1 cellular context compared by ENCODE assay signal in the genomic region with DNA sequence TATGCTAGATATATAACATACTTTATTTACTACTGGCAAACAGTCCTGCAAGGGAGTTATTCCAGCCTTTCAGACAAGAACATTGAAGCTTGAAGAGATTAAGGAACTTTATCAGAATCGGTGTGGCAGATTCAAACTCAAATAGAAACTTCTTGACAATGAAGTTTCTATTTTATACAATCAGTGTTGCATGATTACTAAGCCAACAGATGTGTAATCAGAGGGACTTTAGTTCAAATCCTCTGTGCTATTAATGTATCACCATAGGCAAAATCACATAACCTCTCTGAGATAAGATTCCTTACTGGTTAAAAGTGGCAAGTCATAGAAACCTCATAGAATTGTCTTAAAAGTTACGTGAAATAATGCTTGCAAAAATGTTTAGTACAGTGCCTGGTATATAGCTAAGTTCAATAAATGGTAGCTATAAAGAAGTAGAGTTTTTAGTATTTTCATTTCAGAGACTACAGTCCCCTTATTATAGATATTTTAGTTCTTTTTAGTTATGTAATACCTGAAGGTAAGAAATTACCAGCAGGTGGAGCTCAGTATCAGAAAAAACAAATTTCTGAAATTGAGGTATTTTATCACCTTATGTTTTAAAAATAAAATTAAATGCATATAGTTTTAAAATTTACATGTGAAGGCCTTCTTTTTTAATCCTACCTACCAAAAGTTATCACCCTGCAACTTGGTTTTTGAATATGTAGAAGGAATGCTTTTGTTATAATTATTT.
TF ChIP-seq lines count a peak whose summit lies in the region.

No MANE protein-coding gene starts in this region.

TF ChIP-seq in GM12878, 131 proteins besides CTCF, POLR2A, EP300 and RAD21 (continued from another document):
- TF ChIP-seq, protein P1, sequence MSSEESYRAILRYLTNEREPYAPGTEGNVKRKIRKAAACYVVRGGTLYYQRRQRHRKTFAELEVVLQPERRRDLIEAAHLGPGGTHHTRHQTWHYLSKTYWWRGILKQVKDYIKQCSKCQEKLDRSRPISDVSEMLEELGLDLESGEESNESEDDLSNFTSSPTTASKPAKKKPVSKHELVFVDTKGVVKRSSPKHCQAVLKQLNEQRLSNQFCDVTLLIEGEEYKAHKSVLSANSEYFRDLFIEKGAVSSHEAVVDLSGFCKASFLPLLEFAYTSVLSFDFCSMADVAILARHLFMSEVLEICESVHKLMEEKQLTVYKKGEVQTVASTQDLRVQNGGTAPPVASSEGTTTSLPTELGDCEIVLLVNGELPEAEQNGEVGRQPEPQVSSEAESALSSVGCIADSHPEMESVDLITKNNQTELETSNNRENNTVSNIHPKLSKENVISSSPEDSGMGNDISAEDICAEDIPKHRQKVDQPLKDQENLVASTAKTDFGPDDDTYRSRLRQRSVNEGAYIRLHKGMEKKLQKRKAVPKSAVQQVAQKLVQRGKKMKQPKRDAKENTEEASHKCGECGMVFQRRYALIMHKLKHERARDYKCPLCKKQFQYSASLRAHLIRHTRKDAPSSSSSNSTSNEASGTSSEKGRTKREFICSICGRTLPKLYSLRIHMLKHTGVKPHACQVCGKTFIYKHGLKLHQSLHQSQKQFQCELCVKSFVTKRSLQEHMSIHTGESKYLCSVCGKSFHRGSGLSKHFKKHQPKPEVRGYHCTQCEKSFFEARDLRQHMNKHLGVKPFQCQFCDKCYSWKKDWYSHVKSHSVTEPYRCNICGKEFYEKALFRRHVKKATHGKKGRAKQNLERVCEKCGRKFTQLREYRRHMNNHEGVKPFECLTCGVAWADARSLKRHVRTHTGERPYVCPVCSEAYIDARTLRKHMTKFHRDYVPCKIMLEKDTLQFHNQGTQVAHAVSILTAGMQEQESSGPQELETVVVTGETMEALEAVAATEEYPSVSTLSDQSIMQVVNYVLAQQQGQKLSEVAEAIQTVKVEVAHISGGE (CRISPR knock-in tag; IDR thresholded peaks at IDR 0.05): no peak
- peak; percentile 23; the same call in 1 of the 2 replicates for TF ChIP-seq FOXM1 (IDR thresholded peaks at IDR 0.05; ENCODE audit: low read depth, low read length)
- TF ChIP-seq BRCA1 (IDR thresholded peaks at IDR 0.05; ENCODE audit: low read depth, low read length): no peak
- TF ChIP-seq, protein P2, sequence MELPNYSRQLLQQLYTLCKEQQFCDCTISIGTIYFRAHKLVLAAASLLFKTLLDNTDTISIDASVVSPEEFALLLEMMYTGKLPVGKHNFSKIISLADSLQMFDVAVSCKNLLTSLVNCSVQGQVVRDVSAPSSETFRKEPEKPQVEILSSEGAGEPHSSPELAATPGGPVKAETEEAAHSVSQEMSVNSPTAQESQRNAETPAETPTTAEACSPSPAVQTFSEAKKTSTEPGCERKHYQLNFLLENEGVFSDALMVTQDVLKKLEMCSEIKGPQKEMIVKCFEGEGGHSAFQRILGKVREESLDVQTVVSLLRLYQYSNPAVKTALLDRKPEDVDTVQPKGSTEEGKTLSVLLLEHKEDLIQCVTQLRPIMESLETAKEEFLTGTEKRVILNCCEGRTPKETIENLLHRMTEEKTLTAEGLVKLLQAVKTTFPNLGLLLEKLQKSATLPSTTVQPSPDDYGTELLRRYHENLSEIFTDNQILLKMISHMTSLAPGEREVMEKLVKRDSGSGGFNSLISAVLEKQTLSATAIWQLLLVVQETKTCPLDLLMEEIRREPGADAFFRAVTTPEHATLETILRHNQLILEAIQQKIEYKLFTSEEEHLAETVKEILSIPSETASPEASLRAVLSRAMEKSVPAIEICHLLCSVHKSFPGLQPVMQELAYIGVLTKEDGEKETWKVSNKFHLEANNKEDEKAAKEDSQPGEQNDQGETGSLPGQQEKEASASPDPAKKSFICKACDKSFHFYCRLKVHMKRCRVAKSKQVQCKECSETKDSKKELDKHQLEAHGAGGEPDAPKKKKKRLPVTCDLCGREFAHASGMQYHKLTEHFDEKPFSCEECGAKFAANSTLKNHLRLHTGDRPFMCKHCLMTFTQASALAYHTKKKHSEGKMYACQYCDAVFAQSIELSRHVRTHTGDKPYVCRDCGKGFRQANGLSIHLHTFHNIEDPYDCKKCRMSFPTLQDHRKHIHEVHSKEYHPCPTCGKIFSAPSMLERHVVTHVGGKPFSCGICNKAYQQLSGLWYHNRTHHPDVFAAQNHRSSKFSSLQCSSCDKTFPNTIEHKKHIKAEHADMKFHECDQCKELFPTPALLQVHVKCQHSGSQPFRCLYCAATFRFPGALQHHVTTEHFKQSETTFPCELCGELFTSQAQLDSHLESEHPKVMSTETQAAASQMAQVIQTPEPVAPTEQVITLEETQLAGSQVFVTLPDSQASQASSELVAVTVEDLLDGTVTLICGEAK (IDR thresholded peaks at IDR 0.05; ENCODE audit: borderline replicate concordance): no peak
- TF ChIP-seq, protein P3, sequence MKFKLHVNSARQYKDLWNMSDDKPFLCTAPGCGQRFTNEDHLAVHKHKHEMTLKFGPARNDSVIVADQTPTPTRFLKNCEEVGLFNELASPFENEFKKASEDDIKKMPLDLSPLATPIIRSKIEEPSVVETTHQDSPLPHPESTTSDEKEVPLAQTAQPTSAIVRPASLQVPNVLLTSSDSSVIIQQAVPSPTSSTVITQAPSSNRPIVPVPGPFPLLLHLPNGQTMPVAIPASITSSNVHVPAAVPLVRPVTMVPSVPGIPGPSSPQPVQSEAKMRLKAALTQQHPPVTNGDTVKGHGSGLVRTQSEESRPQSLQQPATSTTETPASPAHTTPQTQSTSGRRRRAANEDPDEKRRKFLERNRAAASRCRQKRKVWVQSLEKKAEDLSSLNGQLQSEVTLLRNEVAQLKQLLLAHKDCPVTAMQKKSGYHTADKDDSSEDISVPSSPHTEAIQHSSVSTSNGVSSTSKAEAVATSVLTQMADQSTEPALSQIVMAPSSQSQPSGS (IDR thresholded peaks at IDR 0.05; ENCODE audit: low read length): 0 out of 2 replicates have a peak, but pooled peaks have one; percentile 29
- TF ChIP-seq ASH2L (IDR thresholded peaks at IDR 0.05; ENCODE audit: borderline replicate concordance, low read depth): no peak
- peak; percentile 66 for TF ChIP-seq JUNB (IDR thresholded peaks at IDR 0.05)
